Comparison of ENCODE assay signal across 1 cellular context in genomic region chr15:65303687-65304392, GRCh38.
A peak's percentile ranks its signal among the peaks of the same experiment; 100 is the strongest.
TF ChIP-seq lines count a peak whose summit lies in the region.

No MANE protein-coding gene starts in this region.

TF ChIP-seq in H1, 55 proteins besides CTCF, POLR2A, EP300 and RAD21:
- no peak for TF ChIP-seq KDM5A (IDR thresholded peaks at IDR 0.05; ENCODE audit: low read length)
- no peak for TF ChIP-seq KDM1A (IDR thresholded peaks at IDR 0.05; ENCODE audit: borderline replicate concordance, low read length)
- peak; percentile 97 for TF ChIP-seq MAX (IDR thresholded peaks at IDR 0.05)
- no peak for TF ChIP-seq CHD2 (IDR thresholded peaks at IDR 0.05; ENCODE audit: low read length)
- no peak for TF ChIP-seq CHD7 (IDR thresholded peaks at IDR 0.05; ENCODE audit: insufficient replicate concordance, low read length)
- peak; percentile 98 for TF ChIP-seq E2F6 (IDR thresholded peaks at IDR 0.05)
- no peak for TF ChIP-seq GTF2F1 (IDR thresholded peaks at IDR 0.05; ENCODE audit: borderline replicate concordance, low read depth, low read length)
- no peak for TF ChIP-seq HDAC6 (IDR thresholded peaks at IDR 0.05; ENCODE audit: low read depth, low read length)
- TF ChIP-seq MAFK (IDR thresholded peaks at IDR 0.05; ENCODE audit: low read depth, low read length) = peak; percentile 45; the same call in 1 of the 2 replicates
- TF ChIP-seq EGR1 (IDR thresholded peaks at IDR 0.05; ENCODE audit: borderline replicate concordance, low read depth, low read length) = no peak
- TF ChIP-seq TEAD4 (IDR thresholded peaks at IDR 0.05; ENCODE audit: low read depth, low read length) = peak; percentile 55; the same call in 1 of the 2 replicates
- 0 out of 4 replicates have a peak, but pooled peaks of 1 of the 2 experiments have one; percentile 22 for TF ChIP-seq HDAC2 (IDR thresholded peaks at IDR 0.05; ENCODE audit: borderline replicate concordance in 1 of 2, low read depth in 2 of 2, low read length in 2 of 2)
- TF ChIP-seq POLR2AphosphoS5 (IDR thresholded peaks at IDR 0.05; ENCODE audit: low read depth, low read length) = 0 out of 2 replicates have a peak, but pooled peaks have one; percentile 29
- no peak for TF ChIP-seq CBX8 (IDR thresholded peaks at IDR 0.05; ENCODE audit: borderline replicate concordance, low read depth, low read length)
- TF ChIP-seq RBBP5 (IDR thresholded peaks at IDR 0.05; ENCODE audit: borderline replicate concordance, low read depth, low read length) = peak; percentile 61; the same call in 1 of the 2 replicates
- TF ChIP-seq ASH2L (IDR thresholded peaks at IDR 0.05; ENCODE audit: low read length) = peak; percentile 24
- peak; percentile 23; the same call in 1 of the 2 replicates for TF ChIP-seq TAF1 (IDR thresholded peaks at IDR 0.05; ENCODE audit: low read depth, low read length)
